25 cellular contexts compared by ENCODE assay signal in genomic region chr2:88751770-88752169, GRCh38.
DNase-seq lines count a peak whose midpoint lies in the region; ATAC-seq and TF ChIP-seq lines count a peak whose summit lies in the region.
"Had no signal": no experiment of that assay in that cellular context is flagged by ENCODE, and none has a peak within 500 bp of the region (broad histone marks: within the 10 kb centered on the region; RNA-seq: fewer than 3 reads in every experiment).

No MANE protein-coding gene starts in this region.

- peak overlapping the region; percentile 81 for H3K27ac Mint-ChIP-seq in activated naive CD4-positive, alpha-beta T cell treated with anti-CD3 and anti-CD28 coated beads, Interleukin-2, amount 50 U/mL, for 24 hours
- H3K27ac Mint-ChIP-seq in activated T-helper 17 cell treated with anti-CD3 and anti-CD28 coated beads, Interleukin-2, amount 50 U/mL, for 72 hours, result peak overlapping the region; percentile 1
- peak overlapping the region; percentile 38 for H3K27ac Mint-ChIP-seq in stimulated activated memory B cell treated with anti-CD40 and anti-IgM and Interleukin-4, amounts not matched to agents 10 μg/mL and 1 μg/mL and 100 μg/mL, for 72 hours
- H3K27ac Mint-ChIP-seq in osteocyte (ENCODE audit: unreplicated experiment) (no peak overlapping the region), chondrocyte (ENCODE audit: unreplicated experiment) (no peak overlapping the region)
- H3K27ac Mint-ChIP-seq: endodermal cell had no signal

- TF ChIP-seq CTCF in osteocyte (IDR thresholded peaks at IDR 0.05) (no peak), chondrocyte (IDR thresholded peaks at IDR 0.05) (no peak)

- no peaks in the 10 kb centered on the region for H3K9me3 Mint-ChIP-seq in activated naive CD4-positive, alpha-beta T cell treated with anti-CD3 and anti-CD28 coated beads, Interleukin-2, amount 50 U/mL, for 24 hours
- no peaks in the 10 kb centered on the region for H3K9me3 Mint-ChIP-seq in activated T-helper 17 cell treated with anti-CD3 and anti-CD28 coated beads, Interleukin-2, amount 50 U/mL, for 72 hours
- H3K9me3 Mint-ChIP-seq in stimulated activated memory B cell treated with anti-CD40 and anti-IgM and Interleukin-4, amounts not matched to agents 10 μg/mL and 1 μg/mL and 100 μg/mL, for 72 hours, result no peaks in the 10 kb centered on the region
- H3K9me3 Mint-ChIP-seq in osteocyte (ENCODE audit: unreplicated experiment), result no peaks in the 10 kb centered on the region
- H3K9me3 Mint-ChIP-seq in chondrocyte (ENCODE audit: low read depth), result no peaks in the 10 kb centered on the region
- H3K9me3 Mint-ChIP-seq: neural crest cell had no signal

- H3K4me1 Mint-ChIP-seq in activated naive CD4-positive, alpha-beta T cell treated with anti-CD3 and anti-CD28 coated beads, Interleukin-2, amount 50 U/mL, for 24 hours, result peaks cover 88% of the 10 kb centered on the region
- peaks cover 10% of the 10 kb centered on the region for H3K4me1 Mint-ChIP-seq in activated T-helper 17 cell treated with anti-CD3 and anti-CD28 coated beads, Interleukin-2, amount 50 U/mL, for 72 hours
- H3K4me1 Mint-ChIP-seq in stimulated activated memory B cell treated with anti-CD40 and anti-IgM and Interleukin-4, amounts not matched to agents 10 μg/mL and 1 μg/mL and 100 μg/mL, for 72 hours, result peaks cover 17% of the 10 kb centered on the region
- H3K4me1 Mint-ChIP-seq in osteocyte (ENCODE audit: unreplicated experiment) (no peaks in the 10 kb centered on the region), chondrocyte (ENCODE audit: low read depth) (peaks cover 11% of the 10 kb centered on the region)
- H3K4me1 Mint-ChIP-seq: endodermal cell had no signal

- H3K4me3 Mint-ChIP-seq in activated naive CD4-positive, alpha-beta T cell treated with anti-CD3 and anti-CD28 coated beads, Interleukin-2, amount 50 U/mL, for 24 hours, result peak overlapping the region; percentile 15
- H3K4me3 Mint-ChIP-seq in activated T-helper 17 cell treated with anti-CD3 and anti-CD28 coated beads, Interleukin-2, amount 50 U/mL, for 72 hours, result no peak overlapping the region
- no peak overlapping the region for H3K4me3 Mint-ChIP-seq in stimulated activated memory B cell treated with anti-CD40 and anti-IgM and Interleukin-4, amounts not matched to agents 10 μg/mL and 1 μg/mL and 100 μg/mL, for 72 hours
- H3K4me3 Mint-ChIP-seq in osteocyte (ENCODE audit: unreplicated experiment) (no peak overlapping the region), chondrocyte (ENCODE audit: unreplicated experiment) (no peak overlapping the region)
- H3K4me3 Mint-ChIP-seq: endodermal cell, neural crest cell had no signal

- H3K27me3 Mint-ChIP-seq in activated naive CD4-positive, alpha-beta T cell treated with anti-CD3 and anti-CD28 coated beads, Interleukin-2, amount 50 U/mL, for 24 hours, result no peaks in the 10 kb centered on the region
- H3K27me3 Mint-ChIP-seq in activated T-helper 17 cell treated with anti-CD3 and anti-CD28 coated beads, Interleukin-2, amount 50 U/mL, for 72 hours, result no peaks in the 10 kb centered on the region
- H3K27me3 Mint-ChIP-seq in stimulated activated memory B cell treated with anti-CD40 and anti-IgM and Interleukin-4, amounts not matched to agents 10 μg/mL and 1 μg/mL and 100 μg/mL, for 72 hours, result no peaks in the 10 kb centered on the region
- H3K27me3 Mint-ChIP-seq in osteocyte (ENCODE audit: unreplicated experiment) (no peaks in the 10 kb centered on the region), chondrocyte (ENCODE audit: low read depth) (no peaks in the 10 kb centered on the region)

- peak overlapping the region; percentile 11 for H3K4me3 ChIP-seq in Jurkat, Clone E6-1 (ENCODE audit: low read length)
- H3K4me3 ChIP-seq: coronary artery, gastroesophageal sphincter, GM12878, prostate gland, thyroid gland had no signal

- no peak for ATAC-seq in activated T-helper 17 cell treated with anti-CD3 and anti-CD28 coated beads, Interleukin-2, amount 50 U/mL, for 72 hours (replicated peaks)
- ATAC-seq in stimulated activated memory B cell treated with anti-CD40 and anti-IgM and Interleukin-4, amounts not matched to agents 10 μg/mL and 1 μg/mL and 100 μg/mL, for 72 hours, result no peak
- no peak for ATAC-seq in HG02588 (IDR thresholded peaks at IDR 0.05; ENCODE audit: unreplicated experiment)
- ATAC-seq: gastroesophageal sphincter, GM12878, HCT116, PC-3 had no signal

- peaks cover 25% of the 10 kb centered on the region for H3K36me3 Mint-ChIP-seq in activated naive CD4-positive, alpha-beta T cell treated with anti-CD3 and anti-CD28 coated beads, Interleukin-2, amount 50 U/mL, for 24 hours
- H3K36me3 Mint-ChIP-seq in activated T-helper 17 cell treated with anti-CD3 and anti-CD28 coated beads, Interleukin-2, amount 50 U/mL, for 72 hours (ENCODE audit: low read depth), result peaks cover 87% of the 10 kb centered on the region
- H3K36me3 Mint-ChIP-seq in stimulated activated memory B cell treated with anti-CD40 and anti-IgM and Interleukin-4, amounts not matched to agents 10 μg/mL and 1 μg/mL and 100 μg/mL, for 72 hours, result peaks cover 75% of the 10 kb centered on the region
- H3K36me3 Mint-ChIP-seq in osteocyte (ENCODE audit: unreplicated experiment) (peaks cover 37% of the 10 kb centered on the region), chondrocyte (ENCODE audit: low read depth) (peaks cover 24% of the 10 kb centered on the region)

- no peak for DNase-seq in activated naive CD4-positive, alpha-beta T cell treated with Interleukin-2 at 50 U/mL for 16 hours
- DNase-seq in Jurkat, Clone E6-1 (ENCODE audit: low read depth, low spot score), result peak; percentile 93
- DNase-seq in osteocyte (ENCODE audit: extremely low spot score, unreplicated experiment) (no peak), chondrocyte (ENCODE audit: low spot score) (no peak)
- DNase-seq: activated T-cell treated with anti-CD3 and anti-CD28 coated beads, Interleukin-2, amount 50 U/mL, for 48 hours; brain microvascular endothelial cell; endodermal cell; GF-D8; islet precursor cell; KBM-7; NCI-H187; NCI-H774; PC-3; SHP77 treated with DMSO at 0.1 percent for 48 hours; thyroid gland had no signal

Comparison
In these comparisons a context has a peak if more than half of its experiments do, and no peak if none do; other contexts are left out.
1. H3K27ac Mint-ChIP-seq: peak in activated naive CD4-positive, alpha-beta T cell treated with anti-CD3 and anti-CD28 coated beads, Interleukin-2, amount 50 U/mL, for 24 hours (single experiment), activated T-helper 17 cell treated with anti-CD3 and anti-CD28 coated beads, Interleukin-2, amount 50 U/mL, for 72 hours (single experiment) and stimulated activated memory B cell treated with anti-CD40 and anti-IgM and Interleukin-4, amounts not matched to agents 10 μg/mL and 1 μg/mL and 100 μg/mL, for 72 hours (single experiment); none in osteocyte (single experiment) and chondrocyte (single experiment).